In the genomic region with DNA sequence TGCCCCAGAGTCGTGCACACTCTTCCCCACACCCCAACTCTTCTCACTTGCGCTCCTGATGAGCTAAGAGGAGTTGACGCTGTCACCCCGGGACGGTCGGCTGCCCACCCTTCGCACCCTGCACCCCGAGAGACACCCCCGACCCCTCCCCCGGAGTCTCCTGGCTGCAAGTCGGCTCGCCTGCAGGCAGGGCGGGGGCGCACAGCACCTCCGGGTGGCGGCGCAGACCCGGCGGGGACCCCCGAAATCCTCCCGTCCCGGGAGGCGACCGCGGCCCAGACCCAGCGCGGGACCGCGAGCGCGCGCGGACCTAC, we compare ENCODE assay signal across 10 cellular contexts. TPM values are rescaled to one million over a fixed set of nuclear protein-coding genes. Genes with fewer than 3 reads are reported as not detected.
A peak's percentile ranks its signal among the peaks of the same experiment; 100 is the strongest.
DNase-seq lines count a peak whose midpoint lies in the region; ATAC-seq, FAIRE-seq and TF ChIP-seq lines count a peak whose summit lies in the region.
"Had no signal": no experiment of that assay in that cellular context is flagged by ENCODE, and none has a peak within 500 bp of the region (broad histone marks: within the 10 kb centered on the region; RNA-seq: fewer than 3 reads in every experiment).

No MANE protein-coding gene starts in this region.

- peak overlapping the region; percentile 56; the same call in 1 of the 2 replicates for H2AFZ ChIP-seq in SK-N-SH (ENCODE audit: low read depth)

- no peaks in the 10 kb centered on the region for H4K20me1 ChIP-seq in SK-N-SH (ENCODE audit: insufficient read depth)

- H3K36me3 Mint-ChIP-seq in activated naive CD8-positive, alpha-beta T cell treated with anti-CD3 and anti-CD28 coated beads, Interleukin-2, amount 10 ng/mL, durations not matched to agents 7 days and 5 days = no peaks in the 10 kb centered on the region
- H3K36me3 Mint-ChIP-seq: natural killer cell had no signal

- TF ChIP-seq CTCF in SK-N-SH (IDR thresholded peaks at IDR 0.05) (no peak), kidney (IDR thresholded peaks at IDR 0.05; ENCODE audit: borderline replicate concordance, extremely low read depth, insufficient read depth) (no peak), stomach (IDR thresholded peaks at IDR 0.05) (no peak)

- H3F3A ChIP-seq in SK-N-SH (replicated peaks; ENCODE audit: insufficient read depth) = no peaks in the 10 kb centered on the region

- TF ChIP-seq RAD21 in SK-N-SH (IDR thresholded peaks at IDR 0.05; ENCODE audit: low read length) = no peak

- FAIRE-seq in kidney (lab: Jason Lieb, UNC) = no peak

- CTCF ChIA-PET in SK-N-SH (lab: Yijun Ruan, JAX) = interaction anchor here (0.9 to 5.9 kb wide), 4 partner anchors 8 to 165 kb away, joined by 3 to 85 read pairs (median 4); no protein-coding TSS in a partner anchor

- POLR2A ChIA-PET in SK-N-SH (lab: Yijun Ruan, JAX) = interaction anchor here (0.6 kb wide), 1 partner anchor 20 kb away, joined by 3 read pairs; no protein-coding TSS in a partner anchor
- POLR2A ChIA-PET in activated naive CD8-positive, alpha-beta T cell treated with anti-CD3 and anti-CD28 coated beads, Interleukin-2, amount 10 ng/mL, durations not matched to agents 7 days and 5 days (lab: Charles Lee) = no interaction called here

- no peak overlapping the region for H3K27ac ChIP-seq in SK-N-SH (ENCODE audit: low read depth in 2 of 2, low read length in 1 of 2)
- peak overlapping the region; percentile 37 to 51 for H3K27ac ChIP-seq in kidney (ENCODE audit: low read depth in 2 of 2, low read length in 2 of 2)
- H3K27ac ChIP-seq in stomach = peak overlapping the region in 4 of 5 donors; percentile 73 to 85 (median 74)
- H3K27ac ChIP-seq: 22Rv1 had no signal

- H3K27me3 Mint-ChIP-seq in activated naive CD8-positive, alpha-beta T cell treated with anti-CD3 and anti-CD28 coated beads, Interleukin-2, amount 10 ng/mL, durations not matched to agents 7 days and 5 days = peaks cover 45% of the 10 kb centered on the region

- H3K4me3 Mint-ChIP-seq in activated naive CD8-positive, alpha-beta T cell treated with anti-CD3 and anti-CD28 coated beads, Interleukin-2, amount 10 ng/mL, durations not matched to agents 7 days and 5 days = no peak overlapping the region

- H3K9me3 Mint-ChIP-seq in activated naive CD8-positive, alpha-beta T cell treated with anti-CD3 and anti-CD28 coated beads, Interleukin-2, amount 10 ng/mL, durations not matched to agents 7 days and 5 days = no peaks in the 10 kb centered on the region
- H3K9me3 Mint-ChIP-seq: natural killer cell had no signal

- intact Hi-C loops in kidney (cut with DNase I) = no loop called here
- intact Hi-C loops in stomach (cut with DNase I; ENCODE audit: low total_unique reads) = no loop called here

- H3K36me3 ChIP-seq in SK-N-SH (replicated peaks in 1 of 2; ENCODE audit: control insufficient read depth in 1 of 2, insufficient read depth in 2 of 2, low read length in 1 of 2) (no peaks in the 10 kb centered on the region), kidney (ENCODE audit: control insufficient read depth in 1 of 2, insufficient read depth in 2 of 2, low read length in 2 of 2) (no peaks in the 10 kb centered on the region), stomach (no peaks in the 10 kb centered on the region)

- H3K27me3 ChIP-seq in SK-N-SH (ENCODE audit: insufficient read depth) (no peaks in the 10 kb centered on the region), stomach (peaks cover 0 to 48% (median 14%) of the 10 kb centered on the region in 3 donors)

- H3K79me2 ChIP-seq in SK-N-SH (ENCODE audit: insufficient read depth) = no peaks in the 10 kb centered on the region

- H3K9ac ChIP-seq in SK-N-SH (peak overlapping the region; percentile 53; the same call in 1 of the 2 replicates), kidney (ENCODE audit: low read length in 2 of 2) (no peak overlapping the region)

- H3K4me3 ChIP-seq in SK-N-SH (ENCODE audit: low read depth in 2 of 2, low read length in 1 of 2) = peak overlapping the region; percentile 59 to 65
- H3K4me3 ChIP-seq in kidney (ENCODE audit: low read length in 2 of 2) = peak overlapping the region; percentile 53 to 55
- H3K4me3 ChIP-seq in stomach = peak overlapping the region; percentile 59 to 64 (median 61)

- no peaks in the 10 kb centered on the region for H3K9me3 ChIP-seq in SK-N-SH
- H3K9me3 ChIP-seq in kidney (ENCODE audit: control insufficient read depth in 1 of 2, low read length in 2 of 2) = no peaks in the 10 kb centered on the region
- no peaks in the 10 kb centered on the region for H3K9me3 ChIP-seq in stomach

- H3K9me2 ChIP-seq in SK-N-SH = no peaks in the 10 kb centered on the region

- no peak for TF ChIP-seq POLR2A in stomach (IDR thresholded peaks at IDR 0.05)

- no peak; the same call in 2 of the 3 replicates for ATAC-seq in SK-N-SH treated with all-trans-retinoic acid at 6 μM for 48 hours
- ATAC-seq in activated naive CD8-positive, alpha-beta T cell treated with anti-CD3 and anti-CD28 coated beads, Interleukin-2, amount 10 ng/mL, durations not matched to agents 7 days and 5 days (ENCODE audit: low read depth) = no peak
- ATAC-seq in GM19395 (IDR thresholded peaks at IDR 0.05; ENCODE audit: unreplicated experiment) = no peak

- WGBS in SK-N-SH (ENCODE audit: low lambda C conversion rate) = 11% methylated on average over 12 of the region's 33 CpGs
- WGBS in stomach, 5 donors = 0 to 2% (median 1%) methylated on average over 19 to 33 of the region's 33 CpGs

- peaks cover 0 to 27% of the 10 kb centered on the region in 2 experiments; a peak in 1 of 4 replicates for H3K4me1 ChIP-seq in SK-N-SH (ENCODE audit: control insufficient read depth in 1 of 2, insufficient read depth in 2 of 2, low read depth in 1 of 2, low read length in 1 of 2)
- peaks cover 5 to 22% of the 10 kb centered on the region in 2 donors for H3K4me1 ChIP-seq in kidney (ENCODE audit: control insufficient read depth in 1 of 2, insufficient read depth in 1 of 2, low read depth in 1 of 2, low read length in 2 of 2)
- peaks cover 21 to 48% (median 37%) of the 10 kb centered on the region in 4 donors for H3K4me1 ChIP-seq in stomach

- no peak for DNase-seq in SK-N-SH
- DNase-seq in activated naive CD8-positive, alpha-beta T cell treated with anti-CD3 and anti-CD28 coated beads, Interleukin-2, amount 10 ng/mL, durations not matched to agents 7 days and 5 days = peak; percentile 42
- no peak for DNase-seq in kidney
- DNase-seq in stomach = no peak
- no peak for DNase-seq in GDM1 (lab: John Stamatoyannopoulos, UW)
- no peak for DNase-seq in kidney glomerular epithelial cell (lab: John Stamatoyannopoulos, UW)
- DNase-seq: natural killer cell had no signal

- peaks cover 7% of the 10 kb centered on the region for H3K4me1 Mint-ChIP-seq in activated naive CD8-positive, alpha-beta T cell treated with anti-CD3 and anti-CD28 coated beads, Interleukin-2, amount 10 ng/mL, durations not matched to agents 7 days and 5 days

- TF ChIP-seq EP300 in SK-N-SH (IDR thresholded peaks at IDR 0.05; ENCODE audit: borderline replicate concordance in 1 of 2, low read depth in 1 of 2, low read length in 1 of 2) (no peak), stomach (IDR thresholded peaks at IDR 0.05) (no peak)

- H3K4me2 ChIP-seq in SK-N-SH = peak overlapping the region; percentile 88

- H3K27ac Mint-ChIP-seq in activated naive CD8-positive, alpha-beta T cell treated with anti-CD3 and anti-CD28 coated beads, Interleukin-2, amount 10 ng/mL, durations not matched to agents 7 days and 5 days = no peak overlapping the region

TF ChIP-seq in SK-N-SH, 30 proteins besides CTCF, POLR2A, EP300 and RAD21 (continues in another document):
- TF ChIP-seq CHD2 (IDR thresholded peaks at IDR 0.05; ENCODE audit: low read length, partially characterized antibody) (no peak), RFX5 (IDR thresholded peaks at IDR 0.05; ENCODE audit: low read length) (no peak)

RNA-seq across cellular contexts. Expression of a gene that starts 0.4 kb away (rescaled TPM):
- polyA plus RNA-seq in SK-N-SH (2012; rRNA removed) (9.8 and 10.2 TPM in 2 replicates), kidney (ENCODE audit: insufficient read depth, low read depth, low replicate concordance) (27.8 TPM), stomach (10 to 100 TPM in 2 of 3 donors, 1 to 10 TPM in 1; 5.3 to 13.3 (median 11.6) TPM)
- 4.8 and 7.2 TPM in 2 replicates for polyA plus RNA-seq in SK-N-SH (2012; cell fraction: cytosol; rRNA removed)
- 14.6 and 16.0 TPM in 2 replicates for polyA plus RNA-seq in SK-N-SH (2012; cell fraction: nucleus; rRNA removed)
- 1 to 10 TPM in 1 of 2 experiments, under 1 TPM in 1; 0.28 to 1.6 TPM for total RNA-seq in activated naive CD8-positive, alpha-beta T cell treated with anti-CD3 and anti-CD28 coated beads, Interleukin-2, amount 10 ng/mL, durations not matched to agents 7 days and 5 days
- total RNA-seq in kidney (14.6 TPM), stomach (10 to 100 TPM in 2 of 5 donors, 1 to 10 TPM in 1, under 1 TPM in 1, not detected in 1; 0.58 to 12.8 (median 7.1) TPM)
- total RNA-seq: natural killer cell had no signal

RNA-seq across cellular contexts. Expression of a gene that starts 25.7 kb away (rescaled TPM):
- polyA plus RNA-seq in SK-N-SH (2012; rRNA removed) (93.3 and 116 TPM in 2 replicates), kidney (ENCODE audit: insufficient read depth, low read depth, low replicate concordance) (20.5 TPM), stomach (10 to 100 TPM in 1 of 3 donors, 1 to 10 TPM in 2; 7.5 to 23.3 (median 7.9) TPM)
- 20.9 and 32.5 TPM in 2 replicates for polyA plus RNA-seq in SK-N-SH (2012; cell fraction: cytosol; rRNA removed)
- 761 and 764 TPM in 2 replicates for polyA plus RNA-seq in SK-N-SH (2012; cell fraction: nucleus; rRNA removed)
- total RNA-seq in activated naive CD8-positive, alpha-beta T cell treated with anti-CD3 and anti-CD28 coated beads, Interleukin-2, amount 10 ng/mL, durations not matched to agents 7 days and 5 days = 1 to 10 TPM; 4.7 TPM
- total RNA-seq in kidney (58.2 TPM), stomach (100 to 1,000 TPM in 1 of 5 donors, 10 to 100 TPM in 3, 1 to 10 TPM in 1; 2.6 to 140 (median 22.8) TPM)

RNA-seq across cellular contexts. Expression of a gene that starts 33.2 kb away (rescaled TPM):
- polyA plus RNA-seq in SK-N-SH (2012; rRNA removed) (0.30 and 0.47 TPM in 2 replicates), kidney (ENCODE audit: insufficient read depth, low read depth, low replicate concordance) (0.62 TPM), stomach (1 to 10 TPM; 3.4 to 3.8 (median 3.7) TPM)
- polyA plus RNA-seq in SK-N-SH (2012; cell fraction: cytosol; rRNA removed) = 0.12 and 0.13 TPM in 2 replicates
- 2.0 and 2.8 TPM in 2 replicates for polyA plus RNA-seq in SK-N-SH (2012; cell fraction: nucleus; rRNA removed)
- total RNA-seq in activated naive CD8-positive, alpha-beta T cell treated with anti-CD3 and anti-CD28 coated beads, Interleukin-2, amount 10 ng/mL, durations not matched to agents 7 days and 5 days = under 1 TPM; 0.20 to 0.30 TPM
- total RNA-seq in kidney (7.1 TPM), stomach (10 to 100 TPM in 2 of 5 donors, 1 to 10 TPM in 2, not detected in 1; 1.2 to 27.4 (median 6.6) TPM)

RNA-seq across cellular contexts. Expression of a gene that starts 50.4 kb away (rescaled TPM):
- polyA plus RNA-seq in SK-N-SH (2012; rRNA removed) (879 and 1,229 TPM in 2 replicates), kidney (ENCODE audit: insufficient read depth, low read depth, low replicate concordance) (7,914 TPM), stomach (1,000 to 10,000 TPM; 4,996 to 8,523 (median 5,775) TPM)
- 2,322 and 2,767 TPM in 2 replicates for polyA plus RNA-seq in SK-N-SH (2012; cell fraction: cytosol; rRNA removed)
- 269 and 354 TPM in 2 replicates for polyA plus RNA-seq in SK-N-SH (2012; cell fraction: nucleus; rRNA removed)
- total RNA-seq in activated naive CD8-positive, alpha-beta T cell treated with anti-CD3 and anti-CD28 coated beads, Interleukin-2, amount 10 ng/mL, durations not matched to agents 7 days and 5 days = 100 to 1,000 TPM; 793 to 808 TPM
- total RNA-seq in kidney (3,221 TPM), stomach (1,000 to 10,000 TPM in 4 of 5 donors, 100 to 1,000 TPM in 1; 703 to 2,177 (median 1,757) TPM)

Comparison
In these comparisons a context has a peak if more than half of its experiments do, and no peak if none do; other contexts are left out.
1. H3K27ac ChIP-seq: peak in kidney (2 of 2) and stomach (4 of 5); none in SK-N-SH (0 of 2).
2. Peak in every context shown above with its lines, with median percentiles within 50 percentile points of each other: H3K4me3 ChIP-seq.